In the genomic region with DNA sequence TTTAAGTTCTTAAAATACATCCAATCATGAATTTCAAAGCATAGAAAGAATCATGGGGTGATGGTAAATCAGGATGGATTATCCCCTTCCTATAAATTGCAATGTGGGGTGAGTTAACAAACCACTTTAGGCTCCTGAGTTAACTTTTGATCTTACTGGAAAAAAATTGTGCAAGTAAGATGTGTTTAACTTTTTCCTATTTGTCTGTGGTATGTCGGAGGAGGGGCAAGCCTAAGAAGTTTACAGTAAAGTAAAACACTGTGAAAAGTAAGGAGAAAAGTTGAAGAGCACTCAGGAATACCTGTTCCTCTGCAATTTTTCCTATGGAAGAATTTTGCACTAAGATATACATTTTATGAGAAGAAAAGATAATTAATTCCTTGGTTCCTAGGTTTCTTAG, we compare ENCODE assay signal across 29 cellular contexts. TPM values are rescaled to one million over a fixed set of nuclear protein-coding genes. Genes with fewer than 3 reads are reported as not detected.
DNase-seq lines count a peak whose midpoint lies in the region; ATAC-seq, FAIRE-seq and TF ChIP-seq lines count a peak whose summit lies in the region.
"Had no signal": no experiment of that assay in that cellular context is flagged by ENCODE, and none has a peak within 500 bp of the region (broad histone marks: within the 10 kb centered on the region; RNA-seq: fewer than 3 reads in every experiment).

No MANE protein-coding gene starts in this region.

- peak overlapping the region; percentile 37 for H3K27ac Mint-ChIP-seq in MCF 10A (ENCODE audit: low read depth, unreplicated experiment)
- H3K27ac Mint-ChIP-seq: activated naive CD4-positive, alpha-beta T cell treated with anti-CD3 and anti-CD28 coated beads, Interleukin-2, amount 50 U/mL, for 72 hours; GM23338; IgD-negative memory B cell; neural progenitor cell; T-helper 2 cell treated with Interferon-gamma antibody and Interleukin-4, amounts not matched to agents 5 μg/mL and 100 μg/mL, for 36 hours had no signal

- FAIRE-seq in keratinocyte (lab: Jason Lieb, UNC) (no peak), HepG2 (lab: Jason Lieb, UNC) (no peak)

- in situ Hi-C loops in HepG2 (cut with HindIII; ENCODE audit: extremely low pct_ligation_motif_present, low pct_unique_long_range_greater_than_20kb): no loop called here

- intact Hi-C loops in MCF 10A (cut with micrococcal nuclease): no loop called here
- intact Hi-C loops in breast epithelium (cut with DNase I; ENCODE audit: low total_unique reads): no loop called here
- intact Hi-C loops in HepG2 (cut with micrococcal nuclease; ENCODE audit: unreplicated experiment): no loop called here

- BruUV-seq in MCF 10A (replicated peaks; lab: Mats Ljungman, UMichigan) (no TSS peak), HepG2 (replicated peaks; lab: Mats Ljungman, UMichigan) (no TSS peak)

- DNase-seq in MCF 10A (ENCODE audit: unreplicated experiment) (no peak), breast epithelium (ENCODE audit: low spot score in 2 of 2) (no peak), astrocyte of the hippocampus (ENCODE audit: low read depth, low spot score) (peak; percentile 28), keratinocyte (ENCODE audit: low read depth, low spot score) (no peak), A172 (ENCODE audit: low spot score) (no peak), cortex of kidney (lab: John Stamatoyannopoulos, UW) (no peak), HepG2 (ENCODE audit: low spot score) (no peak)
- DNase-seq: activated CD4-positive, alpha-beta T cell treated with anti-CD3 and anti-CD28 coated beads, Interleukin-2, amount 50 U/mL, for 1 hour; effector memory CD4-positive, alpha-beta T cell; glutamatergic neuron; NCI-H1417; NCI-H2107; NCI-H510A; psoas muscle; stimulated activated CD4-positive, alpha-beta T cell treated with anti-CD3 and anti-CD28 coated beads, Interleukin-2, amount 100 ng/mL, for 24 hours; stimulated activated naive CD4-positive, alpha-beta T cell had no signal

- ATAC-seq in HepG2 (no peak), HG03565 (IDR thresholded peaks at IDR 0.05; ENCODE audit: unreplicated experiment) (no peak)
- ATAC-seq: activated naive CD4-positive, alpha-beta T cell treated with anti-CD3 and anti-CD28 coated beads, Interleukin-2, amount 50 U/mL, for 72 hours; GM23338 had no signal

- no peak overlapping the region for H3K9ac ChIP-seq in keratinocyte (ENCODE audit: control insufficient read depth, extremely low read depth, insufficient read depth, low read length)
- H3K9ac ChIP-seq in HepG2 (ENCODE audit: insufficient read depth, low read depth, low read length): no peak overlapping the region
- H3K9ac ChIP-seq: BLaER1, neural progenitor cell had no signal

- TF ChIP-seq POLR2A in breast epithelium (IDR thresholded peaks at IDR 0.05): no peak
- TF ChIP-seq POLR2A in HepG2 (IDR thresholded peaks at IDR 0.05; ENCODE audit: insufficient read depth in 1 of 2, low read depth in 2 of 2, low read length in 2 of 2): no peak

- no peak overlapping the region for H3K4me3 Mint-ChIP-seq in MCF 10A (ENCODE audit: unreplicated experiment)
- H3K4me3 Mint-ChIP-seq: GM23338; IgD-negative memory B cell; neural progenitor cell; T-helper 2 cell treated with Interferon-gamma antibody and Interleukin-4, amounts not matched to agents 5 μg/mL and 100 μg/mL, for 36 hours had no signal

- H4K20me1 ChIP-seq in keratinocyte (ENCODE audit: control insufficient read depth, extremely low read depth, insufficient read depth, low read length): no peaks in the 10 kb centered on the region
- H4K20me1 ChIP-seq in HepG2 (ENCODE audit: insufficient read depth, low read length): no peaks in the 10 kb centered on the region
- H4K20me1 ChIP-seq: BLaER1 had no signal

- H3K36me3 ChIP-seq in breast epithelium (no peaks in the 10 kb centered on the region), keratinocyte (ENCODE audit: control insufficient read depth in 2 of 2, extremely low read depth in 1 of 2, insufficient read depth in 2 of 2, low read length in 2 of 2) (no peaks in the 10 kb centered on the region), HepG2 (replicated peaks in 1 of 2; ENCODE audit: control insufficient read depth in 1 of 2, insufficient read depth in 2 of 2, low read length in 2 of 2) (no peaks in the 10 kb centered on the region)
- H3K36me3 ChIP-seq: BLaER1, esophagus muscularis mucosa, neural progenitor cell, thoracic aorta had no signal

- H3K4me3 ChIP-seq in breast epithelium (no peak overlapping the region), keratinocyte (ENCODE audit: control insufficient read depth in 2 of 3, extremely low read depth in 1 of 3, insufficient read depth in 2 of 3, low read depth in 1 of 3, low read length in 3 of 3) (peak overlapping the region in 1 of 3 experiments; percentile 36), HepG2 (replicated peaks in 1 of 3; ENCODE audit: insufficient read depth in 1 of 3, low read depth in 2 of 3, low read length in 3 of 3) (no peak overlapping the region)
- H3K4me3 ChIP-seq: BLaER1, esophagus muscularis mucosa, GM23338, neural progenitor cell, psoas muscle, SK-N-MC, skin epidermis, thoracic aorta had no signal

- dilution Hi-C loops in keratinocyte (cut with MboI; ENCODE audit: extremely low pct_ligation_motif_present, low sequenced_read_pairs): no loop called here

- CTCF ChIA-PET in MCF 10A (lab: Yijun Ruan, JAX) (interaction anchor here (0.6 to 0.8 kb wide), 2 partner anchors 23 to 232 kb away, joined by 3 to 4 read pairs; no protein-coding TSS in a partner anchor), HepG2 (lab: Yijun Ruan, JAX; ENCODE audit: low intra/inter-chr PET ratio, low total read pairs) (no interaction called here)

- H3K4me1 Mint-ChIP-seq in MCF 10A (ENCODE audit: insufficient read depth, unreplicated experiment): peaks cover 27% of the 10 kb centered on the region
- H3K4me1 Mint-ChIP-seq: GM23338, neural progenitor cell had no signal

- peak overlapping the region; percentile 52 for H2AFZ ChIP-seq in keratinocyte (ENCODE audit: control insufficient read depth, low read length)
- no peak overlapping the region for H2AFZ ChIP-seq in HepG2 (ENCODE audit: low read length)
- H2AFZ ChIP-seq: GM23338, neural progenitor cell had no signal

- no peaks in the 10 kb centered on the region for H3K9me3 ChIP-seq in breast epithelium
- no peaks in the 10 kb centered on the region for H3K9me3 ChIP-seq in keratinocyte (ENCODE audit: control insufficient read depth, low read depth, low read length)
- H3K9me3 ChIP-seq in HepG2 (ENCODE audit: low read length): no peaks in the 10 kb centered on the region
- H3K9me3 ChIP-seq: BLaER1, esophagus muscularis mucosa, psoas muscle, thoracic aorta had no signal

- 3% methylated on average over 1 of the region's 1 CpG for WGBS in HepG2 (ENCODE audit: low lambda C conversion rate)

- H3K27ac ChIP-seq in breast epithelium: no peak overlapping the region
- no peak overlapping the region for H3K27ac ChIP-seq in keratinocyte (ENCODE audit: control insufficient read depth, insufficient read depth, low read length)
- no peak overlapping the region for H3K27ac ChIP-seq in HepG2 (ENCODE audit: extremely low read length, insufficient read depth, low read length)
- H3K27ac ChIP-seq: 22Rv1, BLaER1, neural progenitor cell, psoas muscle, SK-N-MC, skin epidermis, VCaP had no signal

- TF ChIP-seq RAD21 in HepG2 (CRISPR knock-in tag; IDR thresholded peaks at IDR 0.05): no peak

- TF ChIP-seq EP300 in HepG2 (IDR thresholded peaks at IDR 0.05; ENCODE audit: low read depth in 2 of 2, low read length in 2 of 2) (no peak), HepG2 (CRISPR knock-in tag; IDR thresholded peaks at IDR 0.05; ENCODE audit: borderline replicate concordance) (no peak)

- H3K27me3 Mint-ChIP-seq in MCF 10A (ENCODE audit: insufficient read depth, unreplicated experiment): no peaks in the 10 kb centered on the region

- no peaks in the 10 kb centered on the region for H3K9me3 Mint-ChIP-seq in MCF 10A (ENCODE audit: unreplicated experiment)
- H3K9me3 Mint-ChIP-seq: activated naive CD4-positive, alpha-beta T cell treated with anti-CD3 and anti-CD28 coated beads, Interleukin-2, amount 50 U/mL, for 72 hours; GM23338; neural progenitor cell; T-helper 2 cell treated with Interferon-gamma antibody and Interleukin-4, amounts not matched to agents 5 μg/mL and 100 μg/mL, for 36 hours had no signal

- no peaks in the 10 kb centered on the region for H3K9me1 ChIP-seq in keratinocyte (ENCODE audit: control insufficient read depth, extremely low read depth, insufficient read depth, low read length)

- H3K79me2 ChIP-seq in keratinocyte (ENCODE audit: control insufficient read depth, insufficient read depth, low read length) (no peaks in the 10 kb centered on the region), HepG2 (ENCODE audit: insufficient read depth, low read length) (no peaks in the 10 kb centered on the region)

- POLR2A ChIA-PET in MCF 10A (lab: Yijun Ruan, JAX): interaction anchor here (0.9 to 3.8 kb wide), 6 partner anchors 8 to 243 kb away, joined by 3 to 23 read pairs (median 6); partner anchors contain the start of gene KIF20B
- POLR2A ChIA-PET in HepG2 (lab: Yijun Ruan, JAX): no interaction called here

- H3K4me1 ChIP-seq in breast epithelium (no peaks in the 10 kb centered on the region), keratinocyte (ENCODE audit: control insufficient read depth, extremely low read depth, insufficient read depth, low read length) (peaks cover 27% of the 10 kb centered on the region), HepG2 (ENCODE audit: insufficient read depth, low read length) (no peaks in the 10 kb centered on the region)
- H3K4me1 ChIP-seq: BLaER1, neural progenitor cell had no signal

- TF ChIP-seq CTCF in MCF 10A (IDR thresholded peaks at IDR 0.05; ENCODE audit: unreplicated experiment): no peak
- no peak for TF ChIP-seq CTCF in breast epithelium (IDR thresholded peaks at IDR 0.05)
- no peak for TF ChIP-seq CTCF in keratinocyte (optimal IDR thresholded peaks at IDR 0.05 in 1 of 3, IDR thresholded peaks at IDR 0.05 in 1 of 3, conservative IDR thresholded peaks at IDR 0.05 in 1 of 3; ENCODE audit: extremely low read depth in 1 of 3, insufficient read depth in 2 of 3, low read length in 3 of 3)
- no peak for TF ChIP-seq CTCF in HepG2 (CRISPR knock-in tag; IDR thresholded peaks at IDR 0.05)

- H3K27me3 ChIP-seq in breast epithelium (no peaks in the 10 kb centered on the region), keratinocyte (ENCODE audit: control insufficient read depth, extremely low read depth, insufficient read depth, low read length) (no peaks in the 10 kb centered on the region), HepG2 (ENCODE audit: control insufficient read depth in 1 of 2, insufficient read depth in 2 of 2, low read length in 2 of 2) (no peaks in the 10 kb centered on the region)
- H3K27me3 ChIP-seq: BLaER1, esophagus muscularis mucosa, neural progenitor cell had no signal

- H3K36me3 Mint-ChIP-seq in MCF 10A (ENCODE audit: insufficient read depth, unreplicated experiment): no peaks in the 10 kb centered on the region
- H3K36me3 Mint-ChIP-seq: activated naive CD4-positive, alpha-beta T cell treated with anti-CD3 and anti-CD28 coated beads, Interleukin-2, amount 50 U/mL, for 72 hours; neural progenitor cell had no signal

- H3K4me2 ChIP-seq in keratinocyte (ENCODE audit: control insufficient read depth, extremely low read depth, insufficient read depth, low read depth, low read length) (peak overlapping the region; percentile 71), HepG2 (ENCODE audit: low read depth, low read length) (no peak overlapping the region)
- H3K4me2 ChIP-seq: BLaER1, GM23338, neural progenitor cell had no signal

RNA-seq across cellular contexts. Expression of gene IFIT5, which starts 44.4 kb away (rescaled TPM):
- 11.2 and 12.8 TPM in 2 replicates for total RNA-seq in MCF 10A (2022)
- 10 to 100 TPM; 13.8 to 19.7 (median 16.0) TPM for total RNA-seq in breast epithelium
- polyA plus RNA-seq in keratinocyte: 10.7 to 15.8 TPM (median 14.8 TPM) in 3 replicates
- 1.4 TPM for polyA plus RNA-seq in keratinocyte (2011; ENCODE audit: low read depth)
- 5.5 and 12.3 TPM in 2 replicates for polyA plus RNA-seq in keratinocyte (2011; cell fraction: cytosol; rRNA removed)
- polyA plus RNA-seq in keratinocyte (2011; cell fraction: nucleus; rRNA removed): 9.8 and 11.4 TPM in 2 replicates
- 2.4 and 14.9 TPM in 2 replicates for polyA plus RNA-seq in keratinocyte (2012; ENCODE audit: low replicate concordance)
- polyA minus RNA-seq in keratinocyte: 3.6 to 14.5 TPM (median 7.4 TPM) in 3 replicates
- 8.8 TPM for polyA minus RNA-seq in keratinocyte (2011; cell fraction: cytosol; rRNA and poly(A)+ RNA removed)
- polyA minus RNA-seq in keratinocyte (2011; cell fraction: nucleus; rRNA and poly(A)+ RNA removed): 6.5 and 13.2 TPM in 2 replicates
- 35.5 and 38.5 TPM in 2 replicates for total RNA-seq in A172 (2014; rRNA removed; shearing (Covaris generic))
- 8.3 and 12.5 TPM in 2 replicates for total RNA-seq in HepG2 (2016; rRNA removed; fragmentation: Illumina TruSeq; extraction: Trizol)
- total RNA-seq in HepG2 (2016; cell fraction: cytosol; rRNA removed; fragmentation: Illumina TruSeq; extraction: Trizol; ENCODE audit: low read depth): 1.0 and 1.1 TPM in 2 replicates
- 8.2 and 12.7 TPM in 2 replicates for total RNA-seq in HepG2 (2016; cell fraction: insoluble cytoplasmic fraction; rRNA removed; fragmentation: Illumina TruSeq; extraction: Trizol)
- 3.3 and 4.0 TPM in 2 replicates for total RNA-seq in HepG2 (2016; cell fraction: membrane; rRNA removed; fragmentation: Illumina TruSeq; extraction: Trizol)
- 5.6 and 6.4 TPM in 2 replicates for total RNA-seq in HepG2 (2016; cell fraction: nucleus; rRNA removed; fragmentation: Illumina TruSeq; extraction: Trizol)
- 2.1 and 2.2 TPM in 2 replicates for polyA plus RNA-seq in HepG2 (2011; rRNA removed)
- polyA plus RNA-seq in HepG2 (2011; cell fraction: cytosol; rRNA removed): 1.0 and 1.7 TPM in 2 replicates
- polyA plus RNA-seq in HepG2 (2011; cell fraction: nucleus; rRNA removed): 0.74 and 0.78 TPM in 2 replicates
- polyA plus RNA-seq in HepG2 (2012): 2.6 and 4.0 TPM in 2 replicates
- 0.29 and 0.33 TPM in 2 replicates for polyA plus RNA-seq in HepG2 (2016; cell fraction: cytosol; fragmentation: Illumina TruSeq; extraction: Trizol; ENCODE audit: low read depth)
- polyA plus RNA-seq in HepG2 (2016; cell fraction: insoluble cytoplasmic fraction; fragmentation: Illumina TruSeq; extraction: Trizol; ENCODE audit: low read depth): 9.9 and 10.7 TPM in 2 replicates
- 1.1 TPM in 2 replicates for polyA plus RNA-seq in HepG2 (2016; cell fraction: membrane; fragmentation: Illumina TruSeq; extraction: Trizol; ENCODE audit: low read depth)
- 4.2 TPM in 2 replicates for polyA plus RNA-seq in HepG2 (2016; cell fraction: nucleus; fragmentation: Illumina TruSeq; extraction: Trizol; ENCODE audit: insufficient read depth, low read depth)
- 0.96 and 1.1 TPM in 2 replicates for polyA minus RNA-seq in HepG2 (2011; rRNA and poly(A)+ RNA removed; ENCODE audit: low replicate concordance)
- polyA minus RNA-seq in HepG2 (2011; cell fraction: cytosol; rRNA and poly(A)+ RNA removed): 2.8 and 3.6 TPM in 2 replicates
- 4.4 and 8.3 TPM in 2 replicates for polyA minus RNA-seq in HepG2 (2011; cell fraction: nucleus; rRNA and poly(A)+ RNA removed)
